8 cellular contexts compared by ENCODE assay signal in genomic region chr16:69754469-69755310, GRCh38. TPM values are rescaled to one million over a fixed set of nuclear protein-coding genes. Genes with fewer than 3 reads are reported as not detected.
DNase-seq lines count a peak whose midpoint lies in the region; ATAC-seq, FAIRE-seq and TF ChIP-seq lines count a peak whose summit lies in the region.

TSS of gene NOB1 (minus strand) at chr16:69754926. CDS start at chr16:69754910, 16 bp downstream.

- DNase-seq in AG04450 (ENCODE audit: low read depth, low spot score): peak; percentile 95
- DNase-seq in NCI-H2196 (lab: John Stamatoyannopoulos, UW; ENCODE audit: unreplicated experiment): peak; percentile 92
- DNase-seq in breast epithelium (ENCODE audit: low spot score in 2 of 2): peak; percentile 94
- peak; percentile 96 for DNase-seq in small intestine

- peak; percentile 96 for ATAC-seq in GM18868 (IDR thresholded peaks at IDR 0.05; ENCODE audit: unreplicated experiment)
- peak; percentile 80 for ATAC-seq in HG03108 (IDR thresholded peaks at IDR 0.05; ENCODE audit: unreplicated experiment)

- no peaks in the 10 kb centered on the region for H3K36me3 ChIP-seq in breast epithelium
- peaks cover 32% of the 10 kb centered on the region for H3K36me3 ChIP-seq in iPS-20b (ENCODE audit: insufficient read depth, low read depth, low read length)
- no peaks in the 10 kb centered on the region for H3K36me3 ChIP-seq in small intestine (ENCODE audit: control insufficient read depth in 2 of 2, insufficient read depth in 2 of 2, low read length in 2 of 2)

- peak; percentile 31 for TF ChIP-seq POLR2A in breast epithelium (IDR thresholded peaks at IDR 0.05)

- H3K4me1 ChIP-seq in breast epithelium (peaks cover 0 to 11% of the 10 kb centered on the region in 2 donors), iPS-20b (ENCODE audit: insufficient read depth, low read length) (no peaks in the 10 kb centered on the region), small intestine (ENCODE audit: control insufficient read depth in 2 of 2, insufficient read depth in 1 of 2, low read depth in 1 of 2, low read length in 1 of 2) (peaks cover 2% of the 10 kb centered on the region in 2 donors)

- TF ChIP-seq CTCF in AG04450 (IDR thresholded peaks at IDR 0.05; ENCODE audit: low read depth, low read length) (peak; percentile 99), VCaP (conservative IDR thresholded peaks at IDR 0.05) (peak; percentile 91), breast epithelium (IDR thresholded peaks at IDR 0.05) (peak; percentile 96 to 100 (median 99))

- H3K9ac ChIP-seq in iPS-20b (ENCODE audit: low read depth, low read length): peak within 1 kb of the TSS; percentile 99

- H3K9me3 ChIP-seq in AG04450 (ENCODE audit: control insufficient read depth, insufficient read depth, low read length) (peaks cover 5% of the 10 kb centered on the region; the same call in 1 of the 2 replicates), breast epithelium (no peaks in the 10 kb centered on the region), iPS-20b (ENCODE audit: insufficient read depth, low read depth, low read length) (no peaks in the 10 kb centered on the region), small intestine (ENCODE audit: control insufficient read depth, low read depth) (no peaks in the 10 kb centered on the region)

- FAIRE-seq in small intestine (lab: Jason Lieb, UNC): no peak

- peaks cover 4% of the 10 kb centered on the region for H3K27me3 ChIP-seq in AG04450 (ENCODE audit: control insufficient read depth, insufficient read depth, low read length)
- H3K27me3 ChIP-seq in breast epithelium: no peaks in the 10 kb centered on the region
- H3K27me3 ChIP-seq in iPS-20b (ENCODE audit: insufficient read depth, low read length): no peaks in the 10 kb centered on the region
- no peaks in the 10 kb centered on the region for H3K27me3 ChIP-seq in small intestine (ENCODE audit: control insufficient read depth in 2 of 2, insufficient read depth in 2 of 2, low read length in 2 of 2)

- CTCF ChIA-PET in AG04450 (lab: Charles Lee): interaction anchor here (0.5 to 5.4 kb wide), 62 partner anchors 8 to 497 kb away, joined by 3 to 61 read pairs (median 4); partner anchors contain the start of genes NQO1, TERF2 and WWP2

- POLR2A ChIA-PET in AG04450 (lab: Yijun Ruan, JAX): interaction anchor here (0.5 to 2.3 kb wide), 10 partner anchors 8 to 373 kb away, joined by 3 to 18 read pairs (median 4); partner anchors contain the start of gene NQO1

- intact Hi-C loops in breast epithelium (cut with DNase I; ENCODE audit: low total_unique reads): no loop called here

- peak within 1 kb of the TSS; percentile 11 for H3K27ac ChIP-seq in AG04450 (ENCODE audit: low read depth, low read length)
- H3K27ac ChIP-seq in VCaP: peak within 1 kb of the TSS; percentile 78
- H3K27ac ChIP-seq in breast epithelium: peak within 1 kb of the TSS; percentile 73 to 74
- H3K27ac ChIP-seq in iPS-20b (ENCODE audit: low read length): peak within 1 kb of the TSS; percentile 82
- H3K27ac ChIP-seq in small intestine (ENCODE audit: low read depth in 1 of 2, low read length in 1 of 2): peak within 1 kb of the TSS in 1 of 2 donors; percentile 67

- peak within 1 kb of the TSS; percentile 100 for H3K4me3 ChIP-seq in AG04450 (ENCODE audit: low read depth, low read length)
- peak within 1 kb of the TSS; percentile 69 to 88 (median 86) for H3K4me3 ChIP-seq in breast epithelium
- peak within 1 kb of the TSS; percentile 98 for H3K4me3 ChIP-seq in iPS-20b (ENCODE audit: low read length)
- peak within 1 kb of the TSS; percentile 60 to 81 for H3K4me3 ChIP-seq in small intestine (ENCODE audit: low read depth in 1 of 2, low read length in 2 of 2)

- WGBS in small intestine, 3 donors: 0 to 1% (median 1%) methylated on average over 58 of the region's 58 CpGs

RNA-seq across cellular contexts. Expression of gene NOB1, which starts in this region (rescaled TPM):
- polyA plus RNA-seq in AG04450 (2011; rRNA removed) (58.7 TPM in 2 replicates), small intestine (10 to 100 TPM; 22.8 to 71.0 (median 28.6) TPM)
- 63.9 and 83.2 TPM in 2 replicates for polyA minus RNA-seq in AG04450 (2011; rRNA and poly(A)+ RNA removed)
- total RNA-seq in breast epithelium: 10 to 100 TPM; 41.6 to 45.8 (median 41.8) TPM
